Comparison of ENCODE assay signal across 8 cellular contexts in the genomic region with DNA sequence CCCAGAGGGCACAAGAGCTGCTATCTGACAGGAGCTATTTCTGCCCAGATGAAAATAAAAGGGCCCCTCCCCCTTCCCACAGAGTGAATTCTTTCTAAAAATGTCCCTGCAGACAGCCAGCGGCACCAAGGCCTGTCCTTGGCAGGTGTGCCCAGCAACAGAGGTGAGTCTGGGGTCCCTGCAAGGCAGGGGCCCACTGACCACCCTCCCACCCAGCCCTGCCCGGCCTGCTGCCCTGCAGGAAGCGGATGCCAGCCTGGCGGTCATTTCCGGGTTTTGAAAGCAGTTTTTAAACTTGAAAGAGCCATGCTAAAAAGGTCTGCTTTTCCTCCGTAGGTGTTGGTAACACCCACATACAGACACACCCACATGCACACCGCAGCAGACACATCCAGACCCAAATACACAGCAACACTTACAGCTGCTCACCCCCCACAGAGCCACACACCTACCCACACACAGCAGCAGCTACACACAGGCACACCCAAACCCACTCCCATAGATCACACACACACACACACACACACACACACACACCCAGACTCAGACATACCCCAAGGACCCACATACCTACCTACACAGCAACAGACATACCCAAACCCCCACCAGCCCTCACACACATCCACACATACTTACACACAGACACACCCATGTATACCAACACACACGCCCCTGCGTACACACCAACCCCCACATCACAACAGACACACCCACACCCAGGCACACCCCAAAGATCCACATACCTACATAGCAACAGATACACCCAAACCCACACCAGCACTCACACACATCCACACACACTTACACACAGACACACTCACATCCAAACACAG. TPM values are rescaled to one million over a fixed set of nuclear protein-coding genes. Genes with fewer than 3 reads are reported as not detected.
DNase-seq lines count a peak whose midpoint lies in the region; ATAC-seq, FAIRE-seq and TF ChIP-seq lines count a peak whose summit lies in the region.

No MANE protein-coding gene starts in this region.

- H3K4me1 ChIP-seq in A673 (ENCODE audit: insufficient read depth, low read length, poor library complexity, severe bottlenecking) = peaks cover 47% of the 10 kb centered on the region

- no peaks in the 10 kb centered on the region for H3K9me3 Mint-ChIP-seq in activated CD4-positive, alpha-beta T cell treated with anti-CD3 and anti-CD28 coated beads, Interleukin-2, amount 10 ng/mL, durations not matched to agents 24 days and 14 days
- no peaks in the 10 kb centered on the region for H3K9me3 Mint-ChIP-seq in mesothelial cell of epicardium

- no peaks in the 10 kb centered on the region for H3K27me3 Mint-ChIP-seq in activated CD4-positive, alpha-beta T cell treated with anti-CD3 and anti-CD28 coated beads, Interleukin-2, amount 10 ng/mL, durations not matched to agents 24 days and 14 days
- H3K27me3 Mint-ChIP-seq in mesothelial cell of epicardium (ENCODE audit: low read depth) = no peaks in the 10 kb centered on the region

- ATAC-seq in stimulated activated naive CD8-positive, alpha-beta T cell treated with anti-CD3 and anti-CD28 coated beads, Interleukin-15, Interleukin-2, amounts not matched to agents 100 U/mL and 50 U/mL, for 24 hours = peak; percentile 11
- no peak for ATAC-seq in HG03139 (IDR thresholded peaks at IDR 0.05; ENCODE audit: unreplicated experiment)

- H3K36me3 Mint-ChIP-seq in activated CD4-positive, alpha-beta T cell treated with anti-CD3 and anti-CD28 coated beads, Interleukin-2, amount 10 ng/mL, durations not matched to agents 24 days and 14 days (ENCODE audit: low read depth) = peaks cover 27% of the 10 kb centered on the region
- peaks cover 6% of the 10 kb centered on the region for H3K36me3 Mint-ChIP-seq in mesothelial cell of epicardium

- H3K4me3 ChIP-seq in A673 (ENCODE audit: low read depth, low read length, poor library complexity, severe bottlenecking) = no peak overlapping the region

- CTCF ChIA-PET in A673 (lab: Charles Lee) = no interaction called here

- no peaks in the 10 kb centered on the region for H3K27me3 ChIP-seq in A673 (replicated peaks; ENCODE audit: insufficient read depth, low read depth, low read length, poor library complexity)

- FAIRE-seq in GM19239 (lab: Jason Lieb, UNC) = peak; percentile 67

- no peaks in the 10 kb centered on the region for H3K9me3 ChIP-seq in A673 (ENCODE audit: low read depth, low read length, poor library complexity, severe bottlenecking)
- H3K9me3 ChIP-seq in KOPT-K1 (ENCODE audit: insufficient read depth, low read length, poor library complexity, severe bottlenecking) = no peaks in the 10 kb centered on the region

- H3K36me3 ChIP-seq in A673 (ENCODE audit: insufficient read depth, low read length, poor library complexity, severe bottlenecking) = peaks cover 15% of the 10 kb centered on the region
- peaks cover 24% of the 10 kb centered on the region for H3K36me3 ChIP-seq in KOPT-K1 (ENCODE audit: insufficient read depth, low read length)

- peak overlapping the region; percentile 85 for H3K27ac ChIP-seq in A673 (ENCODE audit: low read depth, low read length, poor library complexity, severe bottlenecking)
- peak overlapping the region; percentile 99 for H3K27ac ChIP-seq in KOPT-K1 (ENCODE audit: low read depth, low read length, poor library complexity, severe bottlenecking)

- no TSS peak for BruUV-seq in A673 (replicated peaks; lab: Mats Ljungman, UMichigan)

- POLR2A ChIA-PET in A673 (lab: Charles Lee; ENCODE audit: low non-redundant PET) = no interaction called here

- H3K27ac Mint-ChIP-seq in activated CD4-positive, alpha-beta T cell treated with anti-CD3 and anti-CD28 coated beads, Interleukin-2, amount 10 ng/mL, durations not matched to agents 24 days and 14 days = peak overlapping the region; percentile 96
- peak overlapping the region; percentile 98 for H3K27ac Mint-ChIP-seq in mesothelial cell of epicardium

- DNase-seq in A673 (ENCODE audit: low spot score) (no peak), GM19239 (ENCODE audit: insufficient read length, low spot score) (no peak), dermis blood vessel endothelial cell (peak; percentile 50), mesothelial cell of epicardium (ENCODE audit: low spot score in 2 of 2, unreplicated experiment in 2 of 2) (no peak)
- DNase-seq in activated CD4-positive, alpha-beta T cell treated with anti-CD3 and anti-CD28 coated beads, Interleukin-2, amount 10 ng/mL, durations not matched to agents 24 days and 14 days = peak; percentile 93
- DNase-seq in stimulated activated naive CD8-positive, alpha-beta T cell treated with anti-CD3 and anti-CD28 coated beads, Interleukin-15, Interleukin-2, amounts not matched to agents 100 U/mL and 50 U/mL, for 24 hours = peak; percentile 55

- TF ChIP-seq CTCF in A673 (conservative IDR thresholded peaks at IDR 0.05; ENCODE audit: low read depth, low read length) (no peak), mesothelial cell of epicardium (IDR thresholded peaks at IDR 0.05; ENCODE audit: unreplicated experiment) (no peak)

- H3K4me1 Mint-ChIP-seq in activated CD4-positive, alpha-beta T cell treated with anti-CD3 and anti-CD28 coated beads, Interleukin-2, amount 10 ng/mL, durations not matched to agents 24 days and 14 days = peaks cover 45% of the 10 kb centered on the region
- H3K4me1 Mint-ChIP-seq in mesothelial cell of epicardium = peaks cover 59% of the 10 kb centered on the region

- H3K4me3 Mint-ChIP-seq in activated CD4-positive, alpha-beta T cell treated with anti-CD3 and anti-CD28 coated beads, Interleukin-2, amount 10 ng/mL, durations not matched to agents 24 days and 14 days = peak overlapping the region; percentile 84
- peak overlapping the region; percentile 67 for H3K4me3 Mint-ChIP-seq in mesothelial cell of epicardium

- intact Hi-C loops in A673 (cut with micrococcal nuclease; ENCODE audit: unreplicated experiment) = no loop called here
- intact Hi-C loops in activated CD4-positive, alpha-beta T cell treated with anti-CD3 and anti-CD28 coated beads, Interleukin-2, amount 10 ng/mL, durations not matched to agents 24 days and 14 days (cut with micrococcal nuclease) = loop anchor here (1.0 kb wide), 2 partner anchors 81 to 208 kb away; no protein-coding TSS in a partner anchor

RNA-seq across cellular contexts. Expression of a gene that starts 7.6 kb away (rescaled TPM):
- total RNA-seq in A673 (2021) (20.4 and 23.4 TPM in 2 replicates), dermis blood vessel endothelial cell (13.1 and 30.7 TPM in 2 replicates), mesothelial cell of epicardium (93.6 to 100 TPM (median 98.3 TPM) in 3 replicates)
- 92.8 and 93.1 TPM in 2 replicates for total RNA-seq in activated CD4-positive, alpha-beta T cell treated with anti-CD3 and anti-CD28 coated beads, Interleukin-2, amount 10 ng/mL, durations not matched to agents 24 days and 14 days

Comparison
In these comparisons a context has a peak if more than half of its experiments do, and no peak if none do; other contexts are left out.
1. DNase-seq: peak in activated CD4-positive, alpha-beta T cell treated with anti-CD3 and anti-CD28 coated beads, Interleukin-2, amount 10 ng/mL, durations not matched to agents 24 days and 14 days (single experiment), dermis blood vessel endothelial cell (single experiment) and stimulated activated naive CD8-positive, alpha-beta T cell treated with anti-CD3 and anti-CD28 coated beads, Interleukin-15, Interleukin-2, amounts not matched to agents 100 U/mL and 50 U/mL, for 24 hours (single experiment); none in A673 (single experiment), GM19239 (single experiment) and mesothelial cell of epicardium (0 of 2).